Comparison of ENCODE assay signal across 12 cellular contexts in genomic region chr6:45678063-45678620, GRCh38.
DNase-seq lines count a peak whose midpoint lies in the region; ATAC-seq and TF ChIP-seq lines count a peak whose summit lies in the region.
"Had no signal": no experiment of that assay in that cellular context is flagged by ENCODE, and none has a peak within 500 bp of the region (broad histone marks: within the 10 kb centered on the region; RNA-seq: fewer than 3 reads in every experiment).

No MANE protein-coding gene starts in this region.

- H3K4me3 ChIP-seq in ACC112 (ENCODE audit: low read depth, low read length) (no peak overlapping the region), DOHH2 (ENCODE audit: low read length) (peak overlapping the region; percentile 49), upper lobe of right lung (no peak overlapping the region)
- H3K4me3 ChIP-seq: prostate gland had no signal

- H3K36me3 Mint-ChIP-seq in activated CD8-positive, alpha-beta T cell treated with anti-CD3 and anti-CD28 coated beads, Interleukin-2, amount 10 ng/mL, durations not matched to agents 7 days and 5 days (ENCODE audit: low read depth), result peaks cover 3% of the 10 kb centered on the region
- peaks cover 3% of the 10 kb centered on the region for H3K36me3 Mint-ChIP-seq in mesothelial cell of epicardium

- intact Hi-C loops in upper lobe of right lung (cut with DNase I), result no loop called here

- H3K4me2 ChIP-seq in DOHH2 (ENCODE audit: low read length), result peak overlapping the region; percentile 87

- H3K36me3 ChIP-seq in ACC112 (ENCODE audit: insufficient read depth, low read length) (no peaks in the 10 kb centered on the region), DOHH2 (ENCODE audit: control insufficient read depth, low read length) (no peaks in the 10 kb centered on the region), upper lobe of right lung (no peaks in the 10 kb centered on the region)
- H3K36me3 ChIP-seq: prostate gland had no signal

- ATAC-seq in activated CD8-positive, alpha-beta T cell treated with anti-CD3 and anti-CD28 coated beads, Interleukin-2, amount 10 ng/mL, durations not matched to agents 7 days and 5 days, result no peak
- no peak for ATAC-seq in upper lobe of right lung

- TF ChIP-seq CTCF in DOHH2 (IDR thresholded peaks at IDR 0.05; ENCODE audit: low read depth, low read length, poor library complexity, severe bottlenecking), result no peak
- TF ChIP-seq CTCF in mesothelial cell of epicardium (IDR thresholded peaks at IDR 0.05; ENCODE audit: unreplicated experiment), result no peak
- no peak for TF ChIP-seq CTCF in upper lobe of right lung (IDR thresholded peaks at IDR 0.05)
- no peak for TF ChIP-seq CTCF in GM13976 (IDR thresholded peaks at IDR 0.05; ENCODE audit: borderline replicate concordance, control extremely low read depth, extremely low read depth, insufficient read depth, missing control alignments)

- no peaks in the 10 kb centered on the region for H3K27me3 ChIP-seq in ACC112 (ENCODE audit: insufficient read depth, low read length)
- no peaks in the 10 kb centered on the region for H3K27me3 ChIP-seq in DOHH2 (ENCODE audit: control insufficient read depth, low read length)
- no peaks in the 10 kb centered on the region for H3K27me3 ChIP-seq in upper lobe of right lung

- peaks cover 28% of the 10 kb centered on the region for H3K4me1 Mint-ChIP-seq in activated CD8-positive, alpha-beta T cell treated with anti-CD3 and anti-CD28 coated beads, Interleukin-2, amount 10 ng/mL, durations not matched to agents 7 days and 5 days (ENCODE audit: low read depth)
- H3K4me1 Mint-ChIP-seq in mesothelial cell of epicardium, result peaks cover 31% of the 10 kb centered on the region

- H3K9me2 ChIP-seq in DOHH2 (replicated peaks; ENCODE audit: control insufficient read depth, low read length), result no peaks in the 10 kb centered on the region

- H3K27ac ChIP-seq in ACC112 (ENCODE audit: low read depth, low read length), result no peak overlapping the region
- H3K27ac ChIP-seq in DOHH2 (ENCODE audit: low read depth, low read length), result peak overlapping the region; percentile 76
- H3K27ac ChIP-seq in upper lobe of right lung, result no peak overlapping the region
- H3K27ac ChIP-seq in caudate nucleus (ENCODE audit: low read depth, low read length), result no peak overlapping the region

- H3K4me1 ChIP-seq in ACC112 (ENCODE audit: control insufficient read depth, insufficient read depth, low read length, unreplicated experiment) (peaks cover 14% of the 10 kb centered on the region), DOHH2 (ENCODE audit: control insufficient read depth, low read length) (peaks cover 65% of the 10 kb centered on the region), upper lobe of right lung (peaks cover 11% of the 10 kb centered on the region)

- no peak overlapping the region for H3K4me3 Mint-ChIP-seq in activated CD8-positive, alpha-beta T cell treated with anti-CD3 and anti-CD28 coated beads, Interleukin-2, amount 10 ng/mL, durations not matched to agents 7 days and 5 days
- peak overlapping the region; percentile 9 for H3K4me3 Mint-ChIP-seq in mesothelial cell of epicardium

- no peak overlapping the region for H3K27ac Mint-ChIP-seq in activated CD8-positive, alpha-beta T cell treated with anti-CD3 and anti-CD28 coated beads, Interleukin-2, amount 10 ng/mL, durations not matched to agents 7 days and 5 days
- H3K27ac Mint-ChIP-seq in mesothelial cell of epicardium, result peak overlapping the region; percentile 64

- POLR2A ChIA-PET in activated CD8-positive, alpha-beta T cell treated with anti-CD3 and anti-CD28 coated beads, Interleukin-2, amount 10 ng/mL, durations not matched to agents 7 days and 5 days (lab: Charles Lee), result no interaction called here

- CTCF ChIA-PET in activated CD8-positive, alpha-beta T cell treated with anti-CD3 and anti-CD28 coated beads, Interleukin-2, amount 10 ng/mL, durations not matched to agents 7 days and 5 days (lab: Charles Lee), result interaction anchor here (1.6 to 3.2 kb wide), 3 partner anchors 16 to 36 kb away, joined by 4 to 18 read pairs (median 6); no protein-coding TSS in a partner anchor

- in situ Hi-C loops in GM13976 (cut with MboI; ENCODE audit: low sequenced_read_pairs, unreplicated experiment), result no loop called here

- peak; percentile 17 for DNase-seq in activated CD8-positive, alpha-beta T cell treated with anti-CD3 and anti-CD28 coated beads, Interleukin-2, amount 10 ng/mL, durations not matched to agents 7 days and 5 days
- DNase-seq in mesothelial cell of epicardium (ENCODE audit: low spot score in 2 of 2, unreplicated experiment in 2 of 2) (no peak), upper lobe of right lung (no peak), HK-2 (ENCODE audit: unreplicated experiment) (no peak), caudate nucleus (lab: John Stamatoyannopoulos, UW) (no peak), GM13976 (ENCODE audit: low spot score) (no peak)
- DNase-seq: activated gamma-delta T cell, left cardiac atrium, NCI-H1930 had no signal

- H4K20me1 ChIP-seq in DOHH2 (ENCODE audit: control insufficient read depth, insufficient read depth, low read depth, low read length), result no peaks in the 10 kb centered on the region

- no peaks in the 10 kb centered on the region for H3K27me3 Mint-ChIP-seq in activated CD8-positive, alpha-beta T cell treated with anti-CD3 and anti-CD28 coated beads, Interleukin-2, amount 10 ng/mL, durations not matched to agents 7 days and 5 days (ENCODE audit: low read depth)
- H3K27me3 Mint-ChIP-seq in mesothelial cell of epicardium (ENCODE audit: low read depth), result no peaks in the 10 kb centered on the region

- peak overlapping the region; percentile 54 for H2AFZ ChIP-seq in ACC112 (ENCODE audit: low read length, unreplicated experiment)

- peaks cover 19% of the 10 kb centered on the region for H3F3A ChIP-seq in DOHH2 (ENCODE audit: control insufficient read depth, insufficient read depth)

- no peaks in the 10 kb centered on the region for H3K79me2 ChIP-seq in ACC112 (ENCODE audit: control insufficient read depth, insufficient read depth, low read length, unreplicated experiment)
- no peaks in the 10 kb centered on the region for H3K79me2 ChIP-seq in DOHH2 (ENCODE audit: control insufficient read depth, low read length)

- H3K9me3 Mint-ChIP-seq in activated CD8-positive, alpha-beta T cell treated with anti-CD3 and anti-CD28 coated beads, Interleukin-2, amount 10 ng/mL, durations not matched to agents 7 days and 5 days (ENCODE audit: insufficient read depth), result peaks cover 6% of the 10 kb centered on the region
- peaks cover 9% of the 10 kb centered on the region for H3K9me3 Mint-ChIP-seq in mesothelial cell of epicardium

- H3K9me3 ChIP-seq in DOHH2 (ENCODE audit: control insufficient read depth, insufficient read depth, low read length) (peaks cover 3% of the 10 kb centered on the region; the same call in 1 of the 2 replicates), upper lobe of right lung (no peaks in the 10 kb centered on the region)
- H3K9me3 ChIP-seq: prostate gland had no signal
